ENCODE assay signal across 2 cellular contexts in the genomic region with DNA sequence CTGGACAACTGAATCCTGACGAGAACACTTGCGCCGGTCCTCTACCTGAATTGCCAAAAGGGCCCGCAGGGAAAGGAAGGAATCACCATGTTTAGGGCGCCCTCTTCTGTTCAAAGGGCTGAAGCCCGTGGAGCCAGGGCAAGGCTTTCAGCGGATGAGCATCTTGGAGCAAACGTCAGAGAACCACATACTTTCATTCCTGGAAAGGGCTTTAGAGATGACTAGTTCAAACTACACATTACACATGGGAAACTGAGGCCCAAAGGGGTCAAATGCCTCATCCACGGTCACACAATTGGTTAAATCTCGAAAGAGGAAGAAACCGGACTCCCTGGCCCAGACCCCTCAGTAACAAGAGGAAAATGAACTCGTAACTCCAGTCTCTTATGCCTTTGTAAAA.
TF ChIP-seq lines count a peak whose summit lies in the region.

No MANE protein-coding gene starts in this region.

TF ChIP-seq in HEK293, 187 proteins besides CTCF, POLR2A, EP300 and RAD21 (continued from another document):
- TF ChIP-seq, protein P1, sequence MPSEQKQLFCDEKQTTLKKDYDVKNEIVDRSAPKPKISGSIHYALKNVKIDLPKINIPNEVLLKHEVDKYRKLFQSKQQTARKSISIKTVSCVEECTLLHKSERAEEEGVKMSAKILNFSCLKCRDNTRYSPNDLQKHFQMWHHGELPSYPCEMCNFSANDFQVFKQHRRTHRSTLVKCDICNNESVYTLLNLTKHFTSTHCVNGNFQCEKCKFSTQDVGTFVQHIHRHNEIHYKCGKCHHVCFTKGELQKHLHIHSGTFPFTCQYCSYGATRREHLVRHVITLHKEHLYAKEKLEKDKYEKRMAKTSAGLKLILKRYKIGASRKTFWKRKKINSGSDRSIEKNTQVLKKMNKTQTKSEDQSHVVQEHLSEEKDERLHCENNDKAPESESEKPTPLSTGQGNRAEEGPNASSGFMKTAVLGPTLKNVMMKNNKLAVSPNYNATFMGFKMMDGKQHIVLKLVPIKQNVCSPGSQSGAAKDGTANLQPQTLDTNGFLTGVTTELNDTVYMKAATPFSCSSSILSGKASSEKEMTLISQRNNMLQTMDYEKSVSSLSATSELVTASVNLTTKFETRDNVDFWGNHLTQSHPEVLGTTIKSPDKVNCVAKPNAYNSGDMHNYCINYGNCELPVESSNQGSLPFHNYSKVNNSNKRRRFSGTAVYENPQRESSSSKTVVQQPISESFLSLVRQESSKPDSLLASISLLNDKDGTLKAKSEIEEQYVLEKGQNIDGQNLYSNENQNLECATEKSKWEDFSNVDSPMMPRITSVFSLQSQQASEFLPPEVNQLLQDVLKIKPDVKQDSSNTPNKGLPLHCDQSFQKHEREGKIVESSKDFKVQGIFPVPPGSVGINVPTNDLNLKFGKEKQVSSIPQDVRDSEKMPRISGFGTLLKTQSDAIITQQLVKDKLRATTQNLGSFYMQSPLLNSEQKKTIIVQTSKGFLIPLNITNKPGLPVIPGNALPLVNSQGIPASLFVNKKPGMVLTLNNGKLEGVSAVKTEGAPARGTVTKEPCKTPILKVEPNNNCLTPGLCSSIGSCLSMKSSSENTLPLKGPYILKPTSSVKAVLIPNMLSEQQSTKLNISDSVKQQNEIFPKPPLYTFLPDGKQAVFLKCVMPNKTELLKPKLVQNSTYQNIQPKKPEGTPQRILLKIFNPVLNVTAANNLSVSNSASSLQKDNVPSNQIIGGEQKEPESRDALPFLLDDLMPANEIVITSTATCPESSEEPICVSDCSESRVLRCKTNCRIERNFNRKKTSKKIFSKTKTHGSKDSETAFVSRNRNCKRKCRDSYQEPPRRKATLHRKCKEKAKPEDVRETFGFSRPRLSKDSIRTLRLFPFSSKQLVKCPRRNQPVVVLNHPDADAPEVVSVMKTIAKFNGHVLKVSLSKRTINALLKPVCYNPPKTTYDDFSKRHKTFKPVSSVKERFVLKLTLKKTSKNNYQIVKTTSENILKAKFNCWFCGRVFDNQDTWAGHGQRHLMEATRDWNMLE (tag by site-specific recombination; conservative IDR thresholded peaks at IDR 0.05; ENCODE audit: low read depth): peak; percentile 26; the same call in 1 of the 2 replicates
- TF ChIP-seq ZNF561 (tag by site-specific recombination; IDR thresholded peaks at IDR 0.05; ENCODE audit: borderline replicate concordance) (0 out of 2 replicates have a peak, but pooled peaks have one; percentile 35), ZBTB17 (tag by site-specific recombination; IDR thresholded peaks at IDR 0.05) (peak; percentile 49), ZNF660 (tag by site-specific recombination; IDR thresholded peaks at IDR 0.05) (peak; percentile 65; the same call in 1 of the 2 replicates)

TF ChIP-seq in WTC11, 78 proteins besides CTCF, POLR2A, EP300 and RAD21 (continued from another document):
- TF ChIP-seq NFATC4 (CRISPR knock-in tag; IDR thresholded peaks at IDR 0.05): no peak
- no peak for TF ChIP-seq KAT7 (CRISPR knock-in tag; IDR thresholded peaks at IDR 0.05; ENCODE audit: borderline replicate concordance)
- TF ChIP-seq EMX1 (CRISPR knock-in tag; IDR thresholded peaks at IDR 0.05): no peak
- TF ChIP-seq, protein P2, sequence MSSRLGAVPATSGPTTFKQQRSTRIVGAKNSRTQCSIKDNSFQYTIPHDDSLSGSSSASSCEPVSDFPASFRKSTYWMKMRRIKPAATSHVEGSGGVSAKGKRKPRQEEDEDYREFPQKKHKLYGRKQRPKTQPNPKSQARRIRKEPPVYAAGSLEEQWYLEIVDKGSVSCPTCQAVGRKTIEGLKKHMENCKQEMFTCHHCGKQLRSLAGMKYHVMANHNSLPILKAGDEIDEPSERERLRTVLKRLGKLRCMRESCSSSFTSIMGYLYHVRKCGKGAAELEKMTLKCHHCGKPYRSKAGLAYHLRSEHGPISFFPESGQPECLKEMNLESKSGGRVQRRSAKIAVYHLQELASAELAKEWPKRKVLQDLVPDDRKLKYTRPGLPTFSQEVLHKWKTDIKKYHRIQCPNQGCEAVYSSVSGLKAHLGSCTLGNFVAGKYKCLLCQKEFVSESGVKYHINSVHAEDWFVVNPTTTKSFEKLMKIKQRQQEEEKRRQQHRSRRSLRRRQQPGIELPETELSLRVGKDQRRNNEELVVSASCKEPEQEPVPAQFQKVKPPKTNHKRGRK (CRISPR knock-in tag; IDR thresholded peaks at IDR 0.05; ENCODE audit: borderline replicate concordance): no peak
- TF ChIP-seq MXD4 (CRISPR knock-in tag; IDR thresholded peaks at IDR 0.05; ENCODE audit: borderline replicate concordance): no peak
- no peak for TF ChIP-seq NFE2L1 (CRISPR knock-in tag; IDR thresholded peaks at IDR 0.05)
TF ChIP-seq in WTC11: peak in this region for 0.
